ENCODE assay signal across 9 cellular contexts in genomic region chr10:119896061-119896655, GRCh38. TPM values are rescaled to one million over a fixed set of nuclear protein-coding genes. Genes with fewer than 3 reads are reported as not detected.
A peak's percentile ranks its signal among the peaks of the same experiment; 100 is the strongest.
DNase-seq lines count a peak whose midpoint lies in the region; ATAC-seq, FAIRE-seq and TF ChIP-seq lines count a peak whose summit lies in the region.
"Had no signal": no experiment of that assay in that cellular context is flagged by ENCODE, and none has a peak within 500 bp of the region (broad histone marks: within the 10 kb centered on the region; RNA-seq: fewer than 3 reads in every experiment).

No MANE protein-coding gene starts in this region.

- no peak for DNase-seq in stimulated activated naive CD8-positive, alpha-beta T cell treated with anti-CD3 and anti-CD28 coated beads, Interleukin-15, Interleukin-2, amounts not matched to agents 100 U/mL and 50 U/mL, for 24 hours
- DNase-seq in adrenal gland (no peak), HepG2 (ENCODE audit: low spot score) (peak; percentile 91), DMS79 treated with DMSO at 0.1 percent for 48 hours (lab: John Stamatoyannopoulos, UW) (no peak), NCI-H510A (lab: John Stamatoyannopoulos, UW) (no peak), cerebellar cortex (ENCODE audit: low spot score) (no peak)
- DNase-seq in activated CD4-positive, alpha-beta T cell treated with anti-CD3 and anti-CD28 coated beads, Interleukin-2, amount 50 U/mL, for 4 hours: no peak

- H3K27ac ChIP-seq in adrenal gland (peak overlapping the region in 3 of 5 donors; percentile 19 to 68 (median 27)), HepG2 (ENCODE audit: extremely low read length, insufficient read depth, low read length) (peak overlapping the region; percentile 69)

- H3K4me2 ChIP-seq in HepG2 (ENCODE audit: low read depth, low read length): peak overlapping the region; percentile 72

- H3K27me3 ChIP-seq in adrenal gland (no peaks in the 10 kb centered on the region), HepG2 (ENCODE audit: control insufficient read depth in 1 of 2, insufficient read depth in 2 of 2, low read length in 2 of 2) (no peaks in the 10 kb centered on the region; a peak in 1 of 5 replicates)

- TF ChIP-seq RAD21 in HepG2 (CRISPR knock-in tag; IDR thresholded peaks at IDR 0.05): no peak

- peak; percentile 80 for FAIRE-seq in HepG2 (lab: Jason Lieb, UNC)
- FAIRE-seq: G401.6 had no signal

- BruUV-seq in HepG2 (replicated peaks; lab: Mats Ljungman, UMichigan): no TSS peak

- peaks cover 16% of the 10 kb centered on the region for H4K20me1 ChIP-seq in HepG2 (ENCODE audit: insufficient read depth, low read length)

- H3K4me1 ChIP-seq in adrenal gland (replicated peaks in 1 of 2): peaks cover 27 to 43% of the 10 kb centered on the region in 2 donors
- peaks cover 80% of the 10 kb centered on the region for H3K4me1 ChIP-seq in HepG2 (ENCODE audit: insufficient read depth, low read length)

- H3K9ac ChIP-seq in HepG2 (ENCODE audit: insufficient read depth, low read depth, low read length): peak overlapping the region; percentile 56

- in situ Hi-C loops in HepG2 (cut with HindIII; ENCODE audit: extremely low pct_ligation_motif_present, low pct_unique_long_range_greater_than_20kb): no loop called here

- no peak for ATAC-seq in stimulated activated naive CD8-positive, alpha-beta T cell treated with anti-CD3 and anti-CD28 coated beads, Interleukin-15, Interleukin-2, amounts not matched to agents 100 U/mL and 50 U/mL, for 24 hours
- ATAC-seq in HepG2: peak; percentile 83

- no peak overlapping the region for H3K4me3 Mint-ChIP-seq in stimulated activated naive CD8-positive, alpha-beta T cell treated with anti-CD3 and anti-CD28 coated beads, Interleukin-15, Interleukin-2, amounts not matched to agents 100 ng/mL and 50 ng/mL, for 24 hours

- peaks cover 38% of the 10 kb centered on the region for H3K36me3 Mint-ChIP-seq in stimulated activated naive CD8-positive, alpha-beta T cell treated with anti-CD3 and anti-CD28 coated beads, Interleukin-15, Interleukin-2, amounts not matched to agents 100 ng/mL and 50 ng/mL, for 24 hours (ENCODE audit: low read depth)

- POLR2A ChIA-PET in HepG2 (lab: Yijun Ruan, JAX): interaction anchor here (1.9 to 3.0 kb wide), 2 partner anchors 24 to 170 kb away, joined by 7 to 21 read pairs; partner anchors contain the start of genes INPP5F and MCMBP

- no peaks in the 10 kb centered on the region for H3K27me3 Mint-ChIP-seq in stimulated activated naive CD8-positive, alpha-beta T cell treated with anti-CD3 and anti-CD28 coated beads, Interleukin-15, Interleukin-2, amounts not matched to agents 100 ng/mL and 50 ng/mL, for 24 hours

- CTCF ChIA-PET in HepG2 (lab: Yijun Ruan, JAX; ENCODE audit: low intra/inter-chr PET ratio, low total read pairs): no interaction called here

- no peak overlapping the region for H2AFZ ChIP-seq in HepG2 (ENCODE audit: low read length)

- intact Hi-C loops in adrenal gland (cut with DNase I): no loop called here
- intact Hi-C loops in HepG2 (cut with micrococcal nuclease; ENCODE audit: unreplicated experiment): no loop called here

- no peaks in the 10 kb centered on the region for H3K9me3 Mint-ChIP-seq in stimulated activated naive CD8-positive, alpha-beta T cell treated with anti-CD3 and anti-CD28 coated beads, Interleukin-15, Interleukin-2, amounts not matched to agents 100 ng/mL and 50 ng/mL, for 24 hours

- H3K9me3 ChIP-seq in adrenal gland (replicated peaks in 1 of 3) (no peaks in the 10 kb centered on the region), HepG2 (ENCODE audit: low read length) (no peaks in the 10 kb centered on the region)

- TF ChIP-seq CTCF in adrenal gland (IDR thresholded peaks at IDR 0.05) (no peak), HepG2 (CRISPR knock-in tag; IDR thresholded peaks at IDR 0.05) (no peak)

- TF ChIP-seq POLR2A in adrenal gland (IDR thresholded peaks at IDR 0.05) (no peak), HepG2 (IDR thresholded peaks at IDR 0.05; ENCODE audit: insufficient read depth in 1 of 2, low read depth in 2 of 2, low read length in 2 of 2) (no peak)

- WGBS in adrenal gland, 4 donors: 28 to 38% (median 33%) methylated on average over 4 of the region's 4 CpGs
- WGBS in HepG2 (ENCODE audit: low lambda C conversion rate): 3% methylated on average over 4 of the region's 4 CpGs

- H3K79me2 ChIP-seq in HepG2 (ENCODE audit: insufficient read depth, low read length): peaks cover 77% of the 10 kb centered on the region

- TF ChIP-seq EP300 in HepG2 (IDR thresholded peaks at IDR 0.05; ENCODE audit: low read depth in 2 of 2, low read length in 2 of 2): peak; percentile 14 to 46; a peak in 2 of 4 replicates
- TF ChIP-seq EP300 in HepG2 (CRISPR knock-in tag; IDR thresholded peaks at IDR 0.05; ENCODE audit: borderline replicate concordance): 0 out of 2 replicates have a peak, but pooled peaks have one; percentile 16

- H3K4me1 Mint-ChIP-seq in stimulated activated naive CD8-positive, alpha-beta T cell treated with anti-CD3 and anti-CD28 coated beads, Interleukin-15, Interleukin-2, amounts not matched to agents 100 ng/mL and 50 ng/mL, for 24 hours (ENCODE audit: low read depth): peaks cover 56% of the 10 kb centered on the region

- peaks cover 0 to 11% of the 10 kb centered on the region in 2 donors for H3K36me3 ChIP-seq in adrenal gland (replicated peaks in 1 of 2)
- peaks cover 9 to 18% of the 10 kb centered on the region in 2 experiments for H3K36me3 ChIP-seq in HepG2 (replicated peaks in 1 of 2; ENCODE audit: control insufficient read depth in 1 of 2, insufficient read depth in 2 of 2, low read length in 2 of 2)

- H3K27ac Mint-ChIP-seq in stimulated activated naive CD8-positive, alpha-beta T cell treated with anti-CD3 and anti-CD28 coated beads, Interleukin-15, Interleukin-2, amounts not matched to agents 100 ng/mL and 50 ng/mL, for 24 hours: peak overlapping the region; percentile 6

- H3K4me3 ChIP-seq in adrenal gland: no peak overlapping the region
- peak overlapping the region; percentile 4 to 43 (median 17); a peak in 4 of 6 replicates for H3K4me3 ChIP-seq in HepG2 (replicated peaks in 1 of 3; ENCODE audit: insufficient read depth in 1 of 3, low read depth in 2 of 3, low read length in 3 of 3)

TF ChIP-seq in HepG2, 621 proteins besides CTCF, POLR2A, EP300 and RAD21 (continues in another document):
- no peak for TF ChIP-seq SNAPC5 (CRISPR knock-in tag; IDR thresholded peaks at IDR 0.05; ENCODE audit: borderline replicate concordance)

RNA-seq across cellular contexts. Expression of gene SEC23IP, which starts 3.6 kb away (rescaled TPM):
- total RNA-seq in adrenal gland (10 to 100 TPM; 13.5 to 75.0 (median 44.8) TPM), HepG2 (2016; rRNA removed; fragmentation: Illumina TruSeq; extraction: Trizol) (57.7 and 84.4 TPM in 2 replicates)
- polyA plus RNA-seq in adrenal gland (10 to 100 TPM in 2 of 3 donors, 1 to 10 TPM in 1; 8.5 to 83.5 (median 10.1) TPM), HepG2 (2011; rRNA removed) (27.2 and 32.3 TPM in 2 replicates)
- total RNA-seq in HepG2 (2016; cell fraction: cytosol; rRNA removed; fragmentation: Illumina TruSeq; extraction: Trizol; ENCODE audit: low read depth): 9.5 and 11.1 TPM in 2 replicates
- 61.6 and 82.9 TPM in 2 replicates for total RNA-seq in HepG2 (2016; cell fraction: insoluble cytoplasmic fraction; rRNA removed; fragmentation: Illumina TruSeq; extraction: Trizol)
- 21.4 and 27.3 TPM in 2 replicates for total RNA-seq in HepG2 (2016; cell fraction: membrane; rRNA removed; fragmentation: Illumina TruSeq; extraction: Trizol)
- total RNA-seq in HepG2 (2016; cell fraction: nucleus; rRNA removed; fragmentation: Illumina TruSeq; extraction: Trizol): 37.5 and 40.7 TPM in 2 replicates
- 20.8 and 24.8 TPM in 2 replicates for polyA plus RNA-seq in HepG2 (2011; cell fraction: cytosol; rRNA removed)
- 26.2 and 30.7 TPM in 2 replicates for polyA plus RNA-seq in HepG2 (2011; cell fraction: nucleus; rRNA removed)
- 29.8 and 41.2 TPM in 2 replicates for polyA plus RNA-seq in HepG2 (2012)
- 2.7 and 3.6 TPM in 2 replicates for polyA plus RNA-seq in HepG2 (2016; cell fraction: cytosol; fragmentation: Illumina TruSeq; extraction: Trizol; ENCODE audit: low read depth)
- polyA plus RNA-seq in HepG2 (2016; cell fraction: insoluble cytoplasmic fraction; fragmentation: Illumina TruSeq; extraction: Trizol; ENCODE audit: low read depth): 75.5 and 79.2 TPM in 2 replicates
- polyA plus RNA-seq in HepG2 (2016; cell fraction: membrane; fragmentation: Illumina TruSeq; extraction: Trizol; ENCODE audit: low read depth): 7.8 and 9.4 TPM in 2 replicates
- polyA plus RNA-seq in HepG2 (2016; cell fraction: nucleus; fragmentation: Illumina TruSeq; extraction: Trizol; ENCODE audit: insufficient read depth, low read depth): 34.9 and 41.1 TPM in 2 replicates
- 110 and 131 TPM in 2 replicates for polyA minus RNA-seq in HepG2 (2011; rRNA and poly(A)+ RNA removed; ENCODE audit: low replicate concordance)
- polyA minus RNA-seq in HepG2 (2011; cell fraction: cytosol; rRNA and poly(A)+ RNA removed): 45.9 and 60.1 TPM in 2 replicates
- polyA minus RNA-seq in HepG2 (2011; cell fraction: nucleus; rRNA and poly(A)+ RNA removed): 47.7 and 48.2 TPM in 2 replicates

RNA-seq across cellular contexts. Expression of gene MCMBP, which starts 23.5 kb away (rescaled TPM):
- total RNA-seq in adrenal gland: 10 to 100 TPM; 30.2 to 44.1 (median 35.1) TPM
- 10 to 100 TPM; 11.1 to 44.3 (median 13.0) TPM for polyA plus RNA-seq in adrenal gland
- 62.4 and 71.8 TPM in 2 replicates for total RNA-seq in HepG2 (2016; rRNA removed; fragmentation: Illumina TruSeq; extraction: Trizol)
- total RNA-seq in HepG2 (2016; cell fraction: cytosol; rRNA removed; fragmentation: Illumina TruSeq; extraction: Trizol; ENCODE audit: low read depth): 8.5 and 9.5 TPM in 2 replicates
- 61.6 and 74.1 TPM in 2 replicates for total RNA-seq in HepG2 (2016; cell fraction: insoluble cytoplasmic fraction; rRNA removed; fragmentation: Illumina TruSeq; extraction: Trizol)
- 20.8 and 21.4 TPM in 2 replicates for total RNA-seq in HepG2 (2016; cell fraction: membrane; rRNA removed; fragmentation: Illumina TruSeq; extraction: Trizol)
- total RNA-seq in HepG2 (2016; cell fraction: nucleus; rRNA removed; fragmentation: Illumina TruSeq; extraction: Trizol): 36.7 and 40.4 TPM in 2 replicates
- 30.2 and 35.7 TPM in 2 replicates for polyA plus RNA-seq in HepG2 (2011; rRNA removed)
- 25.1 and 34.5 TPM in 2 replicates for polyA plus RNA-seq in HepG2 (2011; cell fraction: cytosol; rRNA removed)
- polyA plus RNA-seq in HepG2 (2011; cell fraction: nucleus; rRNA removed): 15.4 and 17.1 TPM in 2 replicates
- polyA plus RNA-seq in HepG2 (2012): 32.4 and 37.2 TPM in 2 replicates
- 3.7 and 3.9 TPM in 2 replicates for polyA plus RNA-seq in HepG2 (2016; cell fraction: cytosol; fragmentation: Illumina TruSeq; extraction: Trizol; ENCODE audit: low read depth)
- 61.3 and 62.2 TPM in 2 replicates for polyA plus RNA-seq in HepG2 (2016; cell fraction: insoluble cytoplasmic fraction; fragmentation: Illumina TruSeq; extraction: Trizol; ENCODE audit: low read depth)
- polyA plus RNA-seq in HepG2 (2016; cell fraction: membrane; fragmentation: Illumina TruSeq; extraction: Trizol; ENCODE audit: low read depth): 10.4 and 11.4 TPM in 2 replicates
- polyA plus RNA-seq in HepG2 (2016; cell fraction: nucleus; fragmentation: Illumina TruSeq; extraction: Trizol; ENCODE audit: insufficient read depth, low read depth): 40.7 and 46.5 TPM in 2 replicates
- polyA minus RNA-seq in HepG2 (2011; rRNA and poly(A)+ RNA removed; ENCODE audit: low replicate concordance): 35.0 and 101 TPM in 2 replicates
- 29.6 and 29.9 TPM in 2 replicates for polyA minus RNA-seq in HepG2 (2011; cell fraction: cytosol; rRNA and poly(A)+ RNA removed)
- polyA minus RNA-seq in HepG2 (2011; cell fraction: nucleus; rRNA and poly(A)+ RNA removed): 36.1 and 39.2 TPM in 2 replicates

Comparison
In these comparisons a context has a peak if more than half of its experiments do, and no peak if none do; other contexts are left out.
1. H3K4me3 ChIP-seq: peak in HepG2 (3 of 3); none in adrenal gland (0 of 4).